In the genomic region with DNA sequence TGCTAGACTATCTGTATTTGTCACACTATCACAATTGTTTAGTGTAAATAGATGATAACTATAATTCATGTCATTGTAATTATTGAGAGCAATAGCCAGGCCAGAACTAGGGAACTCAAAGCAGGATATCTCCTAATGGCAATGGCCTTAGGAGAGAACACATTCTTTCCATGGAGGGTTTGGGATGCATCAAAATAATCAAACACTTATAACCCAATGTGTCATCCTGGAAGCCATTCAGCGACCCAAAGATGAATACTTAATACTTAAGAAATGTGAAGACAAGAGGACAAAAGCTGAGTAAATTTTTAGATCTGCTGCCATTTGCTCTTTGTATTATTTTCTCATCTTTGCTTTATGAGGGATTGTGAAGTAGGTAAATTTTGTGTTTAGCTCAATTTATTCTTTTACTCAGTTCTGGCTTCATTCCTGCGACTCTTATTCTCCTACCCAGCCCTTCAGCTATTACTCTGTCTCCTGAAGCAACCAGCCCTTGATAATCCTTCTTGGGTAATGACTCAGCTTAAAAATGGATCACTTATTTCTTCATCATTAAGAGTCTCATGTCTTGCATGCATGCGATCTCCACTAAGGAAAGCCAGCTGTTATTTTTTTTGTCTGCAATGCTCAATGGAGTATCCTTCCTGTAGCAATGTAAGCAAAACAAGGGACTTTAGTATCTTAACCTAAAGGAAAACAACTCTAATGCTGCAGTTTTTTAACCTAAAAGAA, we compare ENCODE assay signal across 1 cellular context.
TF ChIP-seq lines count a peak whose summit lies in the region.

No MANE protein-coding gene starts in this region.

TF ChIP-seq in IMR-90, 13 proteins besides CTCF, POLR2A, EP300 and RAD21:
- TF ChIP-seq RCOR1 (IDR thresholded peaks at IDR 0.05; ENCODE audit: insufficient replicate concordance, low read length) (no peak), NFE2L2 (IDR thresholded peaks at IDR 0.05; ENCODE audit: low read depth, low read length) (peak; percentile 94), CEBPB (IDR thresholded peaks at IDR 0.05; ENCODE audit: low read depth, low read length) (peak; percentile 85), MAFK (IDR thresholded peaks at IDR 0.05; ENCODE audit: low read depth, low read length) (peak; percentile 53), FOS (IDR thresholded peaks at IDR 0.05; ENCODE audit: low read depth, low read length) (peak; percentile 62; the same call in 1 of the 2 replicates)
